In the genomic region with DNA sequence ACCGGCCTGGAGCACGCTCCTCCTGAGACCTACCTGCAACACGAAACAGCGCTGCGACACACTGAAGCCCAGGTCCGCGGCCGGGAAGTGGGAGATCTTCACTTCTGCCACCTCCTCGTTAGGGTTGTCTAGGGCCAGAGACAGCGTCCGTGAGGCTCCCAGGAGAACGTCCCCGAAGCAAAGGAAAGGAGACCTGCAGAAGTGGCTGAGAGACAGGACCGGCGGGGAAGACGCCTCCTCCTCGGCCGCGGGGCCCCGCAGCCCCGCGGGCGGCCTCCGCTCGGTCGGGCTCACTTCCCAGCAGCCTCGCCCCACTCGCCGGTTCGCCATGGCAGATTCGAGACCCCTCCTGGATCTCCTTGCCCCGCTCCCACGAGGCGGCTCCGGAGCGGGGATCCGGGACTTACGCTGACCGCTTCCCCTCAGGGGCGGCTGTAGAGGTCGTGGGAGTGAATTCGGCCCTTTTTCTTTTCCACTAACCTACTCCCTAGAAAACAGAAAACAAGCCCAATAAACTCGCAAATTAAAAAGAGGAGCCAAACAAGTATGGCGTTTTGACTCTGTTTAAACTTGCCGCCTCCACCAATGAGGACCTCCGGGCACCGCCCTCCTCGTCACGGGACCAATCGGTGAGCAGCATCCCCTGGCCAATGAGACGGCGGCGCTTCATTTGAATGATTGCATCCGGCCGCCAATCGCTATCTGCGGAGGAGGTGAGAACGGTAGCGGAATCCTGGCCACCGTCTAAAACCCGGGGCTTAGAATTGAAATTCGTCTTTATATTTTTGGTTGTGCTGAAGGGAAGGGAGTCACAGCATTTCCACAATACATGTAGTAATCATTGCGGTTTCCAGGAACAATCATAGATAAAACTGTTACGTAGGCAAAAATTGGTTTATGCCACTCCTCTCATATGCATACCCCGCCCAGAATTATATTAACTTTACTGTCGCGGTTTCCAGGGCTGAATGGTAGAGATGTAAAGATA, we compare ENCODE assay signal across 1 cellular context.
TF ChIP-seq lines count a peak whose summit lies in the region.

ASPM (minus strand) TSS at position 562 of the 988 bp plus-strand sequence; CDS start at position 330, 232 bp downstream.

TF ChIP-seq in K562, 482 proteins besides CTCF, POLR2A, EP300 and RAD21 (continued from another document and continues in another):
- TF ChIP-seq CEBPG (CRISPR knock-in tag; IDR thresholded peaks at IDR 0.05) (0 out of 2 replicates have a peak, but pooled peaks have one; percentile 9), CEBPG (tag; conservative IDR thresholded peaks at IDR 0.05 in 1 of 2, IDR thresholded peaks at IDR 0.05 in 1 of 2) (no peak), ZNF217 (CRISPR knock-in tag; IDR thresholded peaks at IDR 0.05) (no peak), TGIF2 (CRISPR knock-in tag; IDR thresholded peaks at IDR 0.05) (peak; percentile 47; the same call in 1 of the 2 replicates), PYGO2 (tag; IDR thresholded peaks at IDR 0.05) (no peak), SMARCE1 (IDR thresholded peaks at IDR 0.05) (peak; percentile 30; the same call in 1 of the 2 replicates), SAP30 (IDR thresholded peaks at IDR 0.05; ENCODE audit: borderline replicate concordance, insufficient read depth, low read depth, low read length, poor library complexity, severe bottlenecking) (peak; percentile 98), MGA (IDR thresholded peaks at IDR 0.05) (peak; percentile 76), ZNF316 (IDR thresholded peaks at IDR 0.05) (peak; percentile 97), HDAC1 (IDR thresholded peaks at IDR 0.05) (peak in 1 of 2 experiments; percentile 96; a peak in 2 of 4 replicates), DIDO1 (tag; IDR thresholded peaks at IDR 0.05; ENCODE audit: low read depth) (0 out of 2 replicates have a peak, but pooled peaks have one; percentile 6), SRSF3 (IDR thresholded peaks at IDR 0.05; ENCODE audit: insufficient read depth, low read length) (0 out of 2 replicates have a peak, but pooled peaks have one; percentile 67), ZNF589 (CRISPR knock-in tag; IDR thresholded peaks at IDR 0.05; ENCODE audit: low read depth) (no peak; the same call in 1 of the 2 replicates), EGR1 (conservative IDR thresholded peaks at IDR 0.05) (peak; percentile 71), KAT7 (CRISPR knock-in tag; IDR thresholded peaks at IDR 0.05; ENCODE audit: borderline replicate concordance) (peak; percentile 74; the same call in 1 of the 2 replicates), RUNX1 (IDR thresholded peaks at IDR 0.05; ENCODE audit: low read depth) (no peak), GABPB2 (CRISPR knock-in tag; conservative IDR thresholded peaks at IDR 0.05) (no peak), RCOR1 (IDR thresholded peaks at IDR 0.05; ENCODE audit: borderline replicate concordance in 1 of 2, low read depth in 2 of 2, low read length in 2 of 2) (peak in 1 of 2 experiments; percentile 53; a peak in 1 of 4 replicates), RBM17 (IDR thresholded peaks at IDR 0.05; ENCODE audit: borderline replicate concordance, low read depth, low read length) (no peak), ETV1 (tag; conservative IDR thresholded peaks at IDR 0.05; ENCODE audit: low read depth) (peak; percentile 82), RAD51 (IDR thresholded peaks at IDR 0.05; ENCODE audit: borderline replicate concordance, low read depth) (peak; percentile 52; the same call in 1 of the 2 replicates), ZNF224 (CRISPR knock-in tag; IDR thresholded peaks at IDR 0.05) (no peak), MTA3 (IDR thresholded peaks at IDR 0.05; ENCODE audit: borderline replicate concordance) (peak; percentile 50; the same call in 1 of the 2 replicates)
- TF ChIP-seq, protein P1, sequence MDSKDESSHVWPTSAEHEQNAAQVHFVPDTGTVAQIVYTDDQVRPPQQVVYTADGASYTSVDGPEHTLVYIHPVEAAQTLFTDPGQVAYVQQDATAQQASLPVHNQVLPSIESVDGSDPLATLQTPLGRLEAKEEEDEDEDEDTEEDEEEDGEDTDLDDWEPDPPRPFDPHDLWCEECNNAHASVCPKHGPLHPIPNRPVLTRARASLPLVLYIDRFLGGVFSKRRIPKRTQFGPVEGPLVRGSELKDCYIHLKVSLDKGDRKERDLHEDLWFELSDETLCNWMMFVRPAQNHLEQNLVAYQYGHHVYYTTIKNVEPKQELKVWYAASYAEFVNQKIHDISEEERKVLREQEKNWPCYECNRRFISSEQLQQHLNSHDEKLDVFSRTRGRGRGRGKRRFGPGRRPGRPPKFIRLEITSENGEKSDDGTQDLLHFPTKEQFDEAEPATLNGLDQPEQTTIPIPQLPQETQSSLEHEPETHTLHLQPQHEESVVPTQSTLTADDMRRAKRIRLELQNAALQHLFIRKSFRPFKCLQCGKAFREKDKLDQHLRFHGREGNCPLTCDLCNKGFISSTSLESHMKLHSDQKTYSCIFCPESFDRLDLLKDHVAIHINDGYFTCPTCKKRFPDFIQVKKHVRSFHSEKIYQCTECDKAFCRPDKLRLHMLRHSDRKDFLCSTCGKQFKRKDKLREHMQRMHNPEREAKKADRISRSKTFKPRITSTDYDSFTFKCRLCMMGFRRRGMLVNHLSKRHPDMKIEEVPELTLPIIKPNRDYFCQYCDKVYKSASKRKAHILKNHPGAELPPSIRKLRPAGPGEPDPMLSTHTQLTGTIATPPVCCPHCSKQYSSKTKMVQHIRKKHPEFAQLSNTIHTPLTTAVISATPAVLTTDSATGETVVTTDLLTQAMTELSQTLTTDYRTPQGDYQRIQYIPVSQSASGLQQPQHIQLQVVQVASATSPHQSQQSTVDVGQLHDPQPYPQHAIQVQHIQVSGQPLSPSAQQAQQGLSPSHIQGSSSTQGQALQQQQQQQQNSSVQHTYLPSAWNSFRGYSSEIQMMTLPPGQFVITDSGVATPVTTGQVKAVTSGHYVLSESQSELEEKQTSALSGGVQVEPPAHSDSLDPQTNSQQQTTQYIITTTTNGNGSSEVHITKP (IDR thresholded peaks at IDR 0.05; ENCODE audit: partially characterized antibody) = peak; percentile 97
- TF ChIP-seq, protein P2, sequence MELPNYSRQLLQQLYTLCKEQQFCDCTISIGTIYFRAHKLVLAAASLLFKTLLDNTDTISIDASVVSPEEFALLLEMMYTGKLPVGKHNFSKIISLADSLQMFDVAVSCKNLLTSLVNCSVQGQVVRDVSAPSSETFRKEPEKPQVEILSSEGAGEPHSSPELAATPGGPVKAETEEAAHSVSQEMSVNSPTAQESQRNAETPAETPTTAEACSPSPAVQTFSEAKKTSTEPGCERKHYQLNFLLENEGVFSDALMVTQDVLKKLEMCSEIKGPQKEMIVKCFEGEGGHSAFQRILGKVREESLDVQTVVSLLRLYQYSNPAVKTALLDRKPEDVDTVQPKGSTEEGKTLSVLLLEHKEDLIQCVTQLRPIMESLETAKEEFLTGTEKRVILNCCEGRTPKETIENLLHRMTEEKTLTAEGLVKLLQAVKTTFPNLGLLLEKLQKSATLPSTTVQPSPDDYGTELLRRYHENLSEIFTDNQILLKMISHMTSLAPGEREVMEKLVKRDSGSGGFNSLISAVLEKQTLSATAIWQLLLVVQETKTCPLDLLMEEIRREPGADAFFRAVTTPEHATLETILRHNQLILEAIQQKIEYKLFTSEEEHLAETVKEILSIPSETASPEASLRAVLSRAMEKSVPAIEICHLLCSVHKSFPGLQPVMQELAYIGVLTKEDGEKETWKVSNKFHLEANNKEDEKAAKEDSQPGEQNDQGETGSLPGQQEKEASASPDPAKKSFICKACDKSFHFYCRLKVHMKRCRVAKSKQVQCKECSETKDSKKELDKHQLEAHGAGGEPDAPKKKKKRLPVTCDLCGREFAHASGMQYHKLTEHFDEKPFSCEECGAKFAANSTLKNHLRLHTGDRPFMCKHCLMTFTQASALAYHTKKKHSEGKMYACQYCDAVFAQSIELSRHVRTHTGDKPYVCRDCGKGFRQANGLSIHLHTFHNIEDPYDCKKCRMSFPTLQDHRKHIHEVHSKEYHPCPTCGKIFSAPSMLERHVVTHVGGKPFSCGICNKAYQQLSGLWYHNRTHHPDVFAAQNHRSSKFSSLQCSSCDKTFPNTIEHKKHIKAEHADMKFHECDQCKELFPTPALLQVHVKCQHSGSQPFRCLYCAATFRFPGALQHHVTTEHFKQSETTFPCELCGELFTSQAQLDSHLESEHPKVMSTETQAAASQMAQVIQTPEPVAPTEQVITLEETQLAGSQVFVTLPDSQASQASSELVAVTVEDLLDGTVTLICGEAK (IDR thresholded peaks at IDR 0.05) = no peak; the same call in 1 of the 2 replicates
- TF ChIP-seq, protein P2 (CRISPR knock-in tag; IDR thresholded peaks at IDR 0.05) = no peak
